ENCODE assay signal across 8 cellular contexts in the genomic region with DNA sequence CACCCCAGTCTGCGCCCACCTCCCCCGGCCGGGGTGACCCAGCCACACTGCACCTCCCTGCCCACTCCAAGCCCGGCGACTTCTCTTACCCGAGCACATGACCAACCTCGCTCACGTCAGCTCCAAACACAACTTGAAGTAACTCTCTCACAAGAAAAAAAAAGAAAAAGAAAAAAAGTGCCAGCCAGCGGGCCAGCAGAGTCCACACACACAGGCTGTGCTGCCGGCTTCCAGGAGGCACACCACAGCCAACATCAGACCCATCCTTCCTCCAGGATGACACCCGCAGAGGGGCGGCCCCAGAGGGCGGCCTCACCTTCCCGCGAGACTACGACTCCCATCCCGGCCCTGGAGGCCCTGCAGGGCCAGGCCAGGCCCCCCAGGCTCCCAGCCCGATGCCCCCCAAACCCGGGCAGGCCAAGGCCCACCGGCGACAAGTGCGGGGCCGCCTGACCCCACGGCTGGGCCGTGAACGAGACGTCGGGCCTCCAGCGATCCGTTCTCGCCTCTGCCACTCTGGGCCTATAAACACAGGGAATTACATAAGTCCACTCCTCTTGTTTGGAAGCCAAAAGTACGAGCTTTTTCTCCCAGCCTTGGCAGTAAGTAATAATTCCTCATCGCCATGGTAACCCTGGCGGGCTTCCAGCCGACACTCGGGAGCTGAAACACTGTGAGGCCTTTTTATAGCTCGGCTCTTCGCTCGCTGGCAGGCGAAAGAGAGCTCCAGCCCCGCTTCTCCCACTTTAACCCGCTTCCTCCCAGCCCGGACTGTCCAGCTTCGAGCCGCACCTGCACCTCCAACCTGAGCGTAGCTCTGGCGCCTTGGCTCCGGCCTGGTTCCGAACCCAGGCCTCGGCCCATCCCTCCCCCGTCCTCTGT. TPM values are rescaled to one million over a fixed set of nuclear protein-coding genes. Genes with fewer than 3 reads are reported as not detected.
A peak's percentile ranks its signal among the peaks of the same experiment; 100 is the strongest.
DNase-seq lines count a peak whose midpoint lies in the region; ATAC-seq and TF ChIP-seq lines count a peak whose summit lies in the region.

No MANE protein-coding gene starts in this region.

- intact Hi-C loops in esophagus squamous epithelium (cut with DNase I) = no loop called here

- TF ChIP-seq CTCF in esophagus squamous epithelium (IDR thresholded peaks at IDR 0.05) (peak in 1 of 6 experiments; percentile 2), GM13977 (IDR thresholded peaks at IDR 0.05; ENCODE audit: extremely low read depth, insufficient read depth, missing control alignments) (no peak)

- H3K36me3 ChIP-seq in esophagus squamous epithelium (peaks cover 0 to 13% (median 0%) of the 10 kb centered on the region in 3 donors), muscle layer of duodenum (ENCODE audit: control insufficient read depth in 1 of 2, insufficient read depth in 2 of 2, low read length in 2 of 2) (peaks cover 0 to 3% of the 10 kb centered on the region in 2 donors)

- WGBS in esophagus squamous epithelium, 2 donors = 8 to 15% methylated on average over 14 to 16 of the region's 51 CpGs

- in situ Hi-C loops in GM13977 (cut with MboI; ENCODE audit: low pct_unique_long_range_greater_than_20kb, low sequenced_read_pairs, unreplicated experiment) = no loop called here

- H3K9me3 ChIP-seq in esophagus squamous epithelium (no peaks in the 10 kb centered on the region), muscle layer of duodenum (ENCODE audit: control insufficient read depth in 1 of 2, low read length in 2 of 2) (no peaks in the 10 kb centered on the region)

- DNase-seq in C1 segment of cervical spinal cord (lab: John Stamatoyannopoulos, UW) (peak; percentile 61 to 97 (median 91)), NCI-H1048 (lab: John Stamatoyannopoulos, UW) (peak; percentile 87), esophagus squamous epithelium (lab: John Stamatoyannopoulos, UW) (peak; percentile 40), GM13977 (ENCODE audit: low spot score) (no peak)

- TF ChIP-seq POLR2A in esophagus squamous epithelium (IDR thresholded peaks at IDR 0.05) = peak in 1 of 4 donors; percentile 21

- no peaks in the 10 kb centered on the region for H3K27me3 ChIP-seq in esophagus squamous epithelium
- no peaks in the 10 kb centered on the region for H3K27me3 ChIP-seq in muscle layer of duodenum (ENCODE audit: low read depth, low read length)

- H3K4me1 ChIP-seq in esophagus squamous epithelium = peaks cover 60 to 100% (median 66%) of the 10 kb centered on the region in 3 donors
- H3K4me1 ChIP-seq in muscle layer of duodenum (ENCODE audit: control insufficient read depth in 1 of 2, insufficient read depth in 2 of 2, low read length in 2 of 2) = peaks cover 30 to 67% of the 10 kb centered on the region in 2 donors

- peak overlapping the region; percentile 88 to 98 (median 96) for H3K27ac ChIP-seq in esophagus squamous epithelium
- peak overlapping the region; percentile 91 for H3K27ac ChIP-seq in muscle layer of duodenum (ENCODE audit: low read length)

- peak overlapping the region; percentile 45 to 70 (median 54) for H3K4me3 ChIP-seq in esophagus squamous epithelium
- H3K4me3 ChIP-seq in muscle layer of duodenum (ENCODE audit: low read depth in 1 of 2, low read length in 2 of 2) = peak overlapping the region; percentile 39 to 65

- ATAC-seq in SK-N-SH treated with all-trans-retinoic acid at 6 μM for 48 hours (peak; percentile 92), HG02798 (IDR thresholded peaks at IDR 0.05; ENCODE audit: poor library complexity, unreplicated experiment) (no peak), HG02870 (IDR thresholded peaks at IDR 0.05; ENCODE audit: unreplicated experiment) (no peak)

TF ChIP-seq in SK-N-SH treated with all-trans-retinoic acid at 6 μM for 48 hours, 23 proteins besides CTCF, POLR2A, EP300 and RAD21:
- peak; percentile 2; the same call in 1 of the 2 replicates for TF ChIP-seq TCF4 (CRISPR knock-in tag; IDR thresholded peaks at IDR 0.05; ENCODE audit: borderline replicate concordance)
- TF ChIP-seq SNAI2 (CRISPR knock-in tag; IDR thresholded peaks at IDR 0.05) = no peak
TF ChIP-seq in SK-N-SH treated with all-trans-retinoic acid at 6 μM for 48 hours: peak in this region for 1.

RNA-seq across cellular contexts. Expression of a gene that starts 49.1 kb away (rescaled TPM):
- 10 to 100 TPM; 17.7 to 84.1 (median 45.6) TPM for total RNA-seq in esophagus squamous epithelium
